Comparison of ENCODE assay signal across 8 cellular contexts in genomic region chr22:45008853-45009751, GRCh38. TPM values are rescaled to one million over a fixed set of nuclear protein-coding genes. Genes with fewer than 3 reads are reported as not detected.
A peak's percentile ranks its signal among the peaks of the same experiment; 100 is the strongest.
DNase-seq lines count a peak whose midpoint lies in the region; ATAC-seq and TF ChIP-seq lines count a peak whose summit lies in the region.

No MANE protein-coding gene starts in this region.

- peaks cover 0 to 48% (median 14%) of the 10 kb centered on the region in 12 donors for H3K4me1 ChIP-seq in heart left ventricle
- H3K4me1 ChIP-seq in body of pancreas = peaks cover 38% of the 10 kb centered on the region
- H3K4me1 ChIP-seq in aorta (ENCODE audit: control insufficient read depth in 1 of 2, insufficient read depth in 2 of 2, low read length in 2 of 2) = no peaks in the 10 kb centered on the region

- H3K9me3 ChIP-seq in heart left ventricle (no peaks in the 10 kb centered on the region), body of pancreas (no peaks in the 10 kb centered on the region), aorta (ENCODE audit: control insufficient read depth, low read length) (no peaks in the 10 kb centered on the region)

- peak overlapping the region in 1 of 12 donors; percentile 9 for H3K27ac ChIP-seq in heart left ventricle
- no peak overlapping the region for H3K27ac ChIP-seq in body of pancreas
- no peak overlapping the region for H3K27ac ChIP-seq in aorta (ENCODE audit: low read depth in 1 of 2, low read length in 2 of 2)

- DNase-seq in heart left ventricle (no peak), left ventricle myocardium superior (no peak), body of pancreas (no peak), medulla oblongata (ENCODE audit: extremely low spot score) (peak; percentile 32), aorta (no peak), NCI-H510A treated with DMSO at 0.1 percent for 48 hours (lab: John Stamatoyannopoulos, UW) (no peak), NCI-H1048 (lab: John Stamatoyannopoulos, UW) (no peak)
- DNase-seq in stimulated activated CD8-positive, alpha-beta memory T cell treated with anti-CD3 and anti-CD28 coated beads, Interleukin-4, amount 100 ng/mL, for 48 hours = no peak

- ATAC-seq in heart left ventricle (no peak), left ventricle myocardium superior (no peak), body of pancreas (peak; percentile 12), aorta (ENCODE audit: low FRiP score) (no peak)

- intact Hi-C loops in heart left ventricle (cut with DNase I) = no loop called here
- intact Hi-C loops in left ventricle myocardium superior (cut with micrococcal nuclease) = no loop called here
- intact Hi-C loops in body of pancreas (cut with DNase I) = no loop called here
- intact Hi-C loops in aorta (cut with DNase I) = no loop called here

- H3K36me3 ChIP-seq in heart left ventricle = no peaks in the 10 kb centered on the region
- no peaks in the 10 kb centered on the region for H3K36me3 ChIP-seq in body of pancreas (replicated peaks in 1 of 2; ENCODE audit: insufficient read depth in 1 of 2, low read depth in 2 of 2)
- no peaks in the 10 kb centered on the region for H3K36me3 ChIP-seq in aorta (ENCODE audit: control insufficient read depth in 1 of 2, insufficient read depth in 2 of 2, low read length in 1 of 2)

- TF ChIP-seq CTCF in heart left ventricle (IDR thresholded peaks at IDR 0.05) (no peak), body of pancreas (IDR thresholded peaks at IDR 0.05) (no peak)

- H3K4me3 ChIP-seq in heart left ventricle (peak overlapping the region; percentile 29 to 72 (median 58)), body of pancreas (no peak overlapping the region), aorta (ENCODE audit: low read length in 2 of 2) (peak overlapping the region; percentile 59 to 76)

- TF ChIP-seq POLR2A in heart left ventricle (IDR thresholded peaks at IDR 0.05) (no peak), body of pancreas (IDR thresholded peaks at IDR 0.05) (no peak)

- 0 to 1% (median 1%) methylated on average over 30 to 94 of the region's 94 CpGs for WGBS in heart left ventricle, 4 donors
- WGBS in body of pancreas, 2 donors = 0% methylated on average over 7 to 66 of the region's 94 CpGs
- WGBS in aorta, 2 donors = 1% methylated on average over 71 to 94 of the region's 94 CpGs

- H3K27me3 ChIP-seq in heart left ventricle (peaks cover 0 to 79% (median 23%) of the 10 kb centered on the region in 9 donors), body of pancreas (peaks cover 0 to 11% of the 10 kb centered on the region in 2 donors), aorta (ENCODE audit: control insufficient read depth in 1 of 2, insufficient read depth in 2 of 2, low read length in 1 of 2) (no peaks in the 10 kb centered on the region)

RNA-seq across cellular contexts. Expression of gene PHF21B, which starts 0.7 kb away (rescaled TPM):
- total RNA-seq in heart left ventricle (1 to 10 TPM in 2 of 9 donors, under 1 TPM in 3, not detected in 4; 0.40 to 1.6 (median 0.63) TPM), left ventricle myocardium superior (0.35 TPM), body of pancreas (under 1 TPM in 1 of 2 donors, not detected in 1; under 0.01 TPM), aorta (1 to 10 TPM in 1 of 2 donors, under 1 TPM in 1; 0.75 to 1.8 TPM)
- polyA plus RNA-seq in heart left ventricle (under 1 TPM; 0.04 TPM), aorta (not detected)

Comparison
In these comparisons a context has a peak if more than half of its experiments do, and no peak if none do; other contexts are left out.
1. H3K4me3 ChIP-seq: peak in heart left ventricle (12 of 12) and aorta (2 of 2); none in body of pancreas (0 of 2).